8 cellular contexts compared by ENCODE assay signal in genomic region chr16:89873109-89873821, GRCh38. TPM values are rescaled to one million over a fixed set of nuclear protein-coding genes. Genes with fewer than 3 reads are reported as not detected.
DNase-seq lines count a peak whose midpoint lies in the region; ATAC-seq and TF ChIP-seq lines count a peak whose summit lies in the region.

Gene TCF25, plus strand, starts transcription at chr16:89873592. Its CDS starts 76 bp downstream, at chr16:89873668.

- H3K9me3 ChIP-seq in cardiac muscle cell (ENCODE audit: low read depth) (no peaks in the 10 kb centered on the region), trophoblast cell (ENCODE audit: insufficient read depth, low read depth, low read length) (peaks cover 2% of the 10 kb centered on the region), tibial artery (peaks cover 0 to under 1% (median 0%) of the 10 kb centered on the region in 3 donors)

- H3K4me1 ChIP-seq in cardiac muscle cell (ENCODE audit: low read depth), result no peaks in the 10 kb centered on the region
- peaks cover 4 to 10% of the 10 kb centered on the region in 2 experiments for H3K4me1 ChIP-seq in trophoblast cell (ENCODE audit: control insufficient read depth in 1 of 2, insufficient read depth in 2 of 2, low read length in 2 of 2)
- peaks cover 0 to 21% (median 19%) of the 10 kb centered on the region in 4 donors for H3K4me1 ChIP-seq in tibial artery

- H4K12ac ChIP-seq in trophoblast cell (ENCODE audit: low read depth, low read length), result peak within 1 kb of the TSS; percentile 96

- H3K4me1 Mint-ChIP-seq in activated naive CD8-positive, alpha-beta T cell treated with anti-CD3 and anti-CD28 coated beads, Interleukin-2, amount 50 U/mL, for 24 hours, result peaks cover 19% of the 10 kb centered on the region

- peak; percentile 94 for DNase-seq in GM10248 (ENCODE audit: extremely low spot score)
- peak; percentile 55 for DNase-seq in NCI-H1105 (lab: John Stamatoyannopoulos, UW)
- DNase-seq in T follicular helper cell (ENCODE audit: low read depth), result peak; percentile 83
- DNase-seq in activated naive CD8-positive, alpha-beta T cell treated with anti-CD3 and anti-CD28 coated beads, Interleukin-2, amount 50 U/mL, for 24 hours, result peak; percentile 92
- DNase-seq in cardiac muscle cell (ENCODE audit: low read depth in 1 of 2, low spot score in 1 of 2), result peak; percentile 91 to 93
- peak; percentile 88 to 91 for DNase-seq in trophoblast cell
- peak; percentile 66 to 89 for DNase-seq in tibial artery

- H3K36me3 Mint-ChIP-seq in activated naive CD8-positive, alpha-beta T cell treated with anti-CD3 and anti-CD28 coated beads, Interleukin-2, amount 50 U/mL, for 24 hours (ENCODE audit: low read depth), result peaks cover 20% of the 10 kb centered on the region

- intact Hi-C loops in tibial artery (cut with DNase I; ENCODE audit: low total_unique reads), result loop anchor here (2.0 kb wide), 1 partner anchor 172 kb away; the partner anchor contains the start of gene SPATA2L

- peaks cover 3% of the 10 kb centered on the region for H3K9me3 Mint-ChIP-seq in activated naive CD8-positive, alpha-beta T cell treated with anti-CD3 and anti-CD28 coated beads, Interleukin-2, amount 50 U/mL, for 24 hours

- TF ChIP-seq CTCF in GM10248 (IDR thresholded peaks at IDR 0.05; ENCODE audit: control extremely low read depth, extremely low read depth, low read depth, missing control alignments), result no peak
- no peak for TF ChIP-seq CTCF in cardiac muscle cell (IDR thresholded peaks at IDR 0.05; ENCODE audit: low read depth, low read length)
- TF ChIP-seq CTCF in tibial artery (IDR thresholded peaks at IDR 0.05), result no peak

- H3K4me3 ChIP-seq in cardiac muscle cell (peak within 1 kb of the TSS; percentile 62), trophoblast cell (ENCODE audit: low read depth, low read length) (peak within 1 kb of the TSS; percentile 86), tibial artery (peak within 1 kb of the TSS; percentile 91 to 99)

- peak within 1 kb of the TSS; percentile 97 for H3K14ac ChIP-seq in trophoblast cell (ENCODE audit: low read length)

- peak within 1 kb of the TSS; percentile 98 for H3K18ac ChIP-seq in trophoblast cell (ENCODE audit: low read length)

- POLR2A ChIA-PET in GM10248 (lab: Yijun Ruan, JAX), result interaction anchor here (0.6 to 1.8 kb wide), 6 partner anchors 10 to 276 kb away, joined by 3 to 10 read pairs (median 6); partner anchors contain the start of gene MC1R

- H2BK5ac ChIP-seq in trophoblast cell (ENCODE audit: low read depth, low read length, poor library complexity), result peak within 1 kb of the TSS; percentile 94

- H4K91ac ChIP-seq in trophoblast cell (ENCODE audit: low read depth, low read length), result peak within 1 kb of the TSS; percentile 97

- peak within 1 kb of the TSS; percentile 95 for H3K27ac Mint-ChIP-seq in activated naive CD8-positive, alpha-beta T cell treated with anti-CD3 and anti-CD28 coated beads, Interleukin-2, amount 50 U/mL, for 24 hours

- CTCF ChIA-PET in GM10248 (lab: Yijun Ruan, JAX), result interaction anchor here (1.1 to 7.6 kb wide), 3 partner anchors 12 to 167 kb away, joined by 4 to 67 read pairs (median 9); no protein-coding TSS in a partner anchor

- H4K8ac ChIP-seq in trophoblast cell (ENCODE audit: low read depth, low read length), result peak within 1 kb of the TSS; percentile 98

- H2AFZ ChIP-seq in trophoblast cell (ENCODE audit: insufficient read depth, low read length, poor library complexity), result peak within 1 kb of the TSS; percentile 87

- no peak within 1 kb of the TSS for H3K23ac ChIP-seq in trophoblast cell (ENCODE audit: low read length)

- H2BK12ac ChIP-seq in trophoblast cell (ENCODE audit: low read length), result no peak within 1 kb of the TSS

- H3K4ac ChIP-seq in trophoblast cell (ENCODE audit: low read depth, low read length), result peak within 1 kb of the TSS; percentile 92

- H2BK120ac ChIP-seq in trophoblast cell (ENCODE audit: insufficient read depth, low read length, poor library complexity), result peak within 1 kb of the TSS; percentile 92

- peak; percentile 35 for ATAC-seq in HG02610 (IDR thresholded peaks at IDR 0.05; ENCODE audit: unreplicated experiment)
- ATAC-seq in activated naive CD8-positive, alpha-beta T cell treated with anti-CD3 and anti-CD28 coated beads, Interleukin-2, amount 50 U/mL, for 24 hours, result peak; percentile 55

- H3K36me3 ChIP-seq in cardiac muscle cell (peaks cover 4% of the 10 kb centered on the region), trophoblast cell (ENCODE audit: control insufficient read depth in 1 of 2, insufficient read depth in 2 of 2, low read length in 2 of 2) (peaks cover 15 to 19% of the 10 kb centered on the region in 2 experiments), tibial artery (peaks cover 0 to 16% (median 4%) of the 10 kb centered on the region in 3 donors)

- H2AK5ac ChIP-seq in trophoblast cell (ENCODE audit: low read length), result peak within 1 kb of the TSS; percentile 87

- H3K27me3 ChIP-seq in cardiac muscle cell (no peaks in the 10 kb centered on the region), trophoblast cell (ENCODE audit: insufficient read depth, low read length) (no peaks in the 10 kb centered on the region), tibial artery (no peaks in the 10 kb centered on the region)

- H3K27ac ChIP-seq in cardiac muscle cell (peak within 1 kb of the TSS; percentile 98), trophoblast cell (ENCODE audit: low read depth, low read length) (peak within 1 kb of the TSS; percentile 97), tibial artery (peak within 1 kb of the TSS; percentile 99 to 100)

- H3K27me3 Mint-ChIP-seq in activated naive CD8-positive, alpha-beta T cell treated with anti-CD3 and anti-CD28 coated beads, Interleukin-2, amount 50 U/mL, for 24 hours, result no peaks in the 10 kb centered on the region

- peak within 1 kb of the TSS; percentile 95 for H3K9ac ChIP-seq in trophoblast cell (ENCODE audit: low read length)

- peaks cover 14% of the 10 kb centered on the region for H3K79me2 ChIP-seq in trophoblast cell (ENCODE audit: control insufficient read depth, insufficient read depth, low read length, poor library complexity)

- H3K79me1 ChIP-seq in trophoblast cell (ENCODE audit: low read length), result peaks cover 11% of the 10 kb centered on the region

- no CpG with 5 or more reads among the region's 89 CpGs for WGBS in trophoblast cell (ENCODE audit: extremely low coverage, insufficient coverage, insufficient read length)

- peak within 1 kb of the TSS; percentile 87 for H3K4me3 Mint-ChIP-seq in activated naive CD8-positive, alpha-beta T cell treated with anti-CD3 and anti-CD28 coated beads, Interleukin-2, amount 50 U/mL, for 24 hours

- peak within 1 kb of the TSS; percentile 76 for H3K4me2 ChIP-seq in trophoblast cell (ENCODE audit: low read length)

RNA-seq across cellular contexts. Expression of gene TCF25, which starts in this region (rescaled TPM):
- total RNA-seq in cardiac muscle cell, result 206 and 300 TPM in 2 replicates
- 229 and 239 TPM in 2 replicates for polyA plus RNA-seq in cardiac muscle cell
- 163 and 166 TPM in 2 replicates for polyA plus RNA-seq in trophoblast cell (2013)

Comparison
In these comparisons a context has a peak if more than half of its experiments do, and no peak if none do; other contexts are left out.
1. Peak in every context shown above with its lines: DNase-seq, ATAC-seq, H3K4me3 ChIP-seq and H3K27ac ChIP-seq.